Comparison of ENCODE assay signal across 1 cellular context in the genomic region with DNA sequence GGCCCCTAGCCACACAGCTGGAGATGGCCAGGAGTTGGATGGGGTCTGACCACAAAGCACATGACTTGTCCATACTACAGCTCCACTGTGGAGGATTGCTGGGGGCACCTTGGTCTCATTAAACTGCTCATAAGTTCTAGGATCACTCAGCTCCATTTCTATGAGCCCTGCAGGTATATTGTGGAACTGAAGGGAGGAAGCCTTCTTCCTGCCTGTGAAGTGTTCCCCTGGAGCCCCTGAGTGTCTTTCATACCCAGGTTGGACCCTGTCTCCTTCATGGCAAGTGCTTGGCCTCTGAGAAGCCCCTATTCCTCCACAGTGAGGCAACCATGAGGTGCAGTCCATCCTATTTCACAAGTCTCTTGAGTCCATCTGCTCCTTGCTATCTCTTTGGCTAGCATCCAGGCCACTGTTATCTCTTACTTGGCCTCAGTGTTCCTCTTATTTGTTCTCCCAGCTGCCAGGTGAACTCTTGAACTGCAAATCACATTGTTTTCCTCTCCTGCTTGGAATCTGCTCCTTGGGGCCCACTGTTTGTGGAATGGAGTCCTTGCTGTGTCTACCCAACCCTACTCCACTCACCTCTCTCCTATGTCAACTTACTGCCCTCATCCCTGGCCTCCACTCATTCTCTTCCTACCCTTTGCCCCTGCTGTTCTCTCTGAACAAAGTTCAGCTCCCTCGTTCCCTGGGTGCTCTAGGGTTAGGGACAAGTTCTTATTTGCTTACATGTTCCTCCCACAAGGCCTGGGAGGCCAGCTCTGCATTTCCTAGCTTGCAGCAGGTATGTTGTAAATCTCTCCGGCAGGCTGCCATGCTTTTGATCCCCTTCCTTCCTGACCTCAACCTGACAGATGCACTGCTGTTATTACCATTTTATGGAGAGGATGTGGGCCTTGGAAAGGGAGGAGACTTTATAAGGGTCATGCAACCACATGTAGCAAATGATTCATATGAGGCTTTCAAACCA.
TF ChIP-seq lines count a peak whose summit lies in the region.

No MANE protein-coding gene starts in this region.

TF ChIP-seq in HepG2, 621 proteins besides CTCF, POLR2A, EP300 and RAD21 (continued from another document):
- TF ChIP-seq, protein P1, sequence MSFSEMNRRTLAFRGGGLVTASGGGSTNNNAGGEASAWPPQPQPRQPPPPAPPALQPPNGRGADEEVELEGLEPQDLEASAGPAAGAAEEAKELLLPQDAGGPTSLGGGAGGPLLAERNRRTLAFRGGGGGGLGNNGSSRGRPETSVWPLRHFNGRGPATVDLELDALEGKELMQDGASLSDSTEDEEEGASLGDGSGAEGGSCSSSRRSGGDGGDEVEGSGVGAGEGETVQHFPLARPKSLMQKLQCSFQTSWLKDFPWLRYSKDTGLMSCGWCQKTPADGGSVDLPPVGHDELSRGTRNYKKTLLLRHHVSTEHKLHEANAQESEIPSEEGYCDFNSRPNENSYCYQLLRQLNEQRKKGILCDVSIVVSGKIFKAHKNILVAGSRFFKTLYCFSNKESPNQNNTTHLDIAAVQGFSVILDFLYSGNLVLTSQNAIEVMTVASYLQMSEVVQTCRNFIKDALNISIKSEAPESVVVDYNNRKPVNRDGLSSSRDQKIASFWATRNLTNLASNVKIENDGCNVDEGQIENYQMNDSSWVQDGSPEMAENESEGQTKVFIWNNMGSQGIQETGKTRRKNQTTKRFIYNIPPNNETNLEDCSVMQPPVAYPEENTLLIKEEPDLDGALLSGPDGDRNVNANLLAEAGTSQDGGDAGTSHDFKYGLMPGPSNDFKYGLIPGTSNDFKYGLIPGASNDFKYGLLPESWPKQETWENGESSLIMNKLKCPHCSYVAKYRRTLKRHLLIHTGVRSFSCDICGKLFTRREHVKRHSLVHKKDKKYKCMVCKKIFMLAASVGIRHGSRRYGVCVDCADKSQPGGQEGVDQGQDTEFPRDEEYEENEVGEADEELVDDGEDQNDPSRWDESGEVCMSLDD (CRISPR knock-in tag; IDR thresholded peaks at IDR 0.05; ENCODE audit: borderline replicate concordance): no peak
- 0 out of 2 replicates have a peak, but pooled peaks have one; percentile 38 for TF ChIP-seq CCDC6 (CRISPR knock-in tag; IDR thresholded peaks at IDR 0.05)
- peak; percentile 91 for TF ChIP-seq GFI1 (CRISPR knock-in tag; IDR thresholded peaks at IDR 0.05; ENCODE audit: borderline replicate concordance)
- 0 out of 2 replicates have a peak, but pooled peaks have one; percentile 24 for TF ChIP-seq HMG20B (CRISPR knock-in tag; conservative IDR thresholded peaks at IDR 0.05)
- TF ChIP-seq SRY (CRISPR knock-in tag; IDR thresholded peaks at IDR 0.05): no peak
- no peak for TF ChIP-seq SMYD3 (CRISPR knock-in tag; IDR thresholded peaks at IDR 0.05)
- TF ChIP-seq HNRNPL (IDR thresholded peaks at IDR 0.05; ENCODE audit: low read depth, low read length): no peak
- TF ChIP-seq KMT2A (CRISPR knock-in tag; IDR thresholded peaks at IDR 0.05): peak; percentile 55; the same call in 1 of the 2 replicates
- TF ChIP-seq TCF7 (IDR thresholded peaks at IDR 0.05; ENCODE audit: low read depth): 0 out of 2 replicates have a peak, but pooled peaks have one; percentile 11
- peak; percentile 97 for TF ChIP-seq SOX13 (IDR thresholded peaks at IDR 0.05)
- peak in 1 of 2 experiments; percentile 97; a peak in 2 of 4 replicates for TF ChIP-seq SOX13 (CRISPR knock-in tag; conservative IDR thresholded peaks at IDR 0.05 in 1 of 2, IDR thresholded peaks at IDR 0.05 in 1 of 2)
- peak; percentile 59; the same call in 1 of the 2 replicates for TF ChIP-seq MYC (CRISPR knock-in tag; IDR thresholded peaks at IDR 0.05; ENCODE audit: borderline replicate concordance)
- peak; percentile 68 for TF ChIP-seq ELF3 (CRISPR knock-in tag; IDR thresholded peaks at IDR 0.05)
- no peak; the same call in 1 of the 2 replicates for TF ChIP-seq ZNF558 (CRISPR knock-in tag; IDR thresholded peaks at IDR 0.05; ENCODE audit: borderline replicate concordance)
- 0 out of 2 replicates have a peak, but pooled peaks have one; percentile 45 for TF ChIP-seq ZFP41 (CRISPR knock-in tag; IDR thresholded peaks at IDR 0.05; ENCODE audit: borderline replicate concordance)
- TF ChIP-seq ZNF432 (CRISPR knock-in tag; IDR thresholded peaks at IDR 0.05; ENCODE audit: borderline replicate concordance): no peak
- 0 out of 2 replicates have a peak, but pooled peaks have one; percentile 32 for TF ChIP-seq ZNF430 (CRISPR knock-in tag; IDR thresholded peaks at IDR 0.05)
- 0 out of 2 replicates have a peak, but pooled peaks have one; percentile 64 for TF ChIP-seq SIN3A (IDR thresholded peaks at IDR 0.05; ENCODE audit: borderline replicate concordance, low read depth, low read length)
- TF ChIP-seq ZNF841 (CRISPR knock-in tag; IDR thresholded peaks at IDR 0.05; ENCODE audit: borderline replicate concordance): peak; percentile 26; the same call in 1 of the 2 replicates
- TF ChIP-seq MTF2 (CRISPR knock-in tag; IDR thresholded peaks at IDR 0.05; ENCODE audit: borderline replicate concordance): no peak
- TF ChIP-seq ZNF83 (CRISPR knock-in tag; IDR thresholded peaks at IDR 0.05; ENCODE audit: borderline replicate concordance): no peak
- TF ChIP-seq, protein P2, sequence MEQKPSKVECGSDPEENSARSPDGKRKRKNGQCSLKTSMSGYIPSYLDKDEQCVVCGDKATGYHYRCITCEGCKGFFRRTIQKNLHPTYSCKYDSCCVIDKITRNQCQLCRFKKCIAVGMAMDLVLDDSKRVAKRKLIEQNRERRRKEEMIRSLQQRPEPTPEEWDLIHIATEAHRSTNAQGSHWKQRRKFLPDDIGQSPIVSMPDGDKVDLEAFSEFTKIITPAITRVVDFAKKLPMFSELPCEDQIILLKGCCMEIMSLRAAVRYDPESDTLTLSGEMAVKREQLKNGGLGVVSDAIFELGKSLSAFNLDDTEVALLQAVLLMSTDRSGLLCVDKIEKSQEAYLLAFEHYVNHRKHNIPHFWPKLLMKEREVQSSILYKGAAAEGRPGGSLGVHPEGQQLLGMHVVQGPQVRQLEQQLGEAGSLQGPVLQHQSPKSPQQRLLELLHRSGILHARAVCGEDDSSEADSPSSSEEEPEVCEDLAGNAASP (CRISPR knock-in tag; IDR thresholded peaks at IDR 0.05; ENCODE audit: borderline replicate concordance): peak; percentile 96; the same call in 1 of the 2 replicates
- peak; percentile 42; the same call in 1 of the 2 replicates for TF ChIP-seq ARNT2 (CRISPR knock-in tag; IDR thresholded peaks at IDR 0.05; ENCODE audit: low read depth)
- no peak for TF ChIP-seq HMGA1 (CRISPR knock-in tag; conservative IDR thresholded peaks at IDR 0.05)
- TF ChIP-seq, protein P3, sequence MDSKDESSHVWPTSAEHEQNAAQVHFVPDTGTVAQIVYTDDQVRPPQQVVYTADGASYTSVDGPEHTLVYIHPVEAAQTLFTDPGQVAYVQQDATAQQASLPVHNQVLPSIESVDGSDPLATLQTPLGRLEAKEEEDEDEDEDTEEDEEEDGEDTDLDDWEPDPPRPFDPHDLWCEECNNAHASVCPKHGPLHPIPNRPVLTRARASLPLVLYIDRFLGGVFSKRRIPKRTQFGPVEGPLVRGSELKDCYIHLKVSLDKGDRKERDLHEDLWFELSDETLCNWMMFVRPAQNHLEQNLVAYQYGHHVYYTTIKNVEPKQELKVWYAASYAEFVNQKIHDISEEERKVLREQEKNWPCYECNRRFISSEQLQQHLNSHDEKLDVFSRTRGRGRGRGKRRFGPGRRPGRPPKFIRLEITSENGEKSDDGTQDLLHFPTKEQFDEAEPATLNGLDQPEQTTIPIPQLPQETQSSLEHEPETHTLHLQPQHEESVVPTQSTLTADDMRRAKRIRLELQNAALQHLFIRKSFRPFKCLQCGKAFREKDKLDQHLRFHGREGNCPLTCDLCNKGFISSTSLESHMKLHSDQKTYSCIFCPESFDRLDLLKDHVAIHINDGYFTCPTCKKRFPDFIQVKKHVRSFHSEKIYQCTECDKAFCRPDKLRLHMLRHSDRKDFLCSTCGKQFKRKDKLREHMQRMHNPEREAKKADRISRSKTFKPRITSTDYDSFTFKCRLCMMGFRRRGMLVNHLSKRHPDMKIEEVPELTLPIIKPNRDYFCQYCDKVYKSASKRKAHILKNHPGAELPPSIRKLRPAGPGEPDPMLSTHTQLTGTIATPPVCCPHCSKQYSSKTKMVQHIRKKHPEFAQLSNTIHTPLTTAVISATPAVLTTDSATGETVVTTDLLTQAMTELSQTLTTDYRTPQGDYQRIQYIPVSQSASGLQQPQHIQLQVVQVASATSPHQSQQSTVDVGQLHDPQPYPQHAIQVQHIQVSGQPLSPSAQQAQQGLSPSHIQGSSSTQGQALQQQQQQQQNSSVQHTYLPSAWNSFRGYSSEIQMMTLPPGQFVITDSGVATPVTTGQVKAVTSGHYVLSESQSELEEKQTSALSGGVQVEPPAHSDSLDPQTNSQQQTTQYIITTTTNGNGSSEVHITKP (CRISPR knock-in tag; IDR thresholded peaks at IDR 0.05; ENCODE audit: low read depth): peak; percentile 37; the same call in 1 of the 2 replicates
- peak; percentile 9; the same call in 1 of the 2 replicates for TF ChIP-seq NRL (CRISPR knock-in tag; IDR thresholded peaks at IDR 0.05; ENCODE audit: borderline replicate concordance)
- TF ChIP-seq MEF2D (CRISPR knock-in tag; IDR thresholded peaks at IDR 0.05): peak; percentile 58; the same call in 1 of the 2 replicates
- TF ChIP-seq ZNF567 (CRISPR knock-in tag; IDR thresholded peaks at IDR 0.05; ENCODE audit: borderline replicate concordance): no peak
- TF ChIP-seq LCORL (IDR thresholded peaks at IDR 0.05): 0 out of 2 replicates have a peak, but pooled peaks have one; percentile 40
- TF ChIP-seq LCORL (CRISPR knock-in tag; IDR thresholded peaks at IDR 0.05): peak; percentile 79
- no peak for TF ChIP-seq SP2 (CRISPR knock-in tag; IDR thresholded peaks at IDR 0.05)
- TF ChIP-seq ZNF629 (CRISPR knock-in tag; conservative IDR thresholded peaks at IDR 0.05): peak; percentile 91
- TF ChIP-seq, protein P4, sequence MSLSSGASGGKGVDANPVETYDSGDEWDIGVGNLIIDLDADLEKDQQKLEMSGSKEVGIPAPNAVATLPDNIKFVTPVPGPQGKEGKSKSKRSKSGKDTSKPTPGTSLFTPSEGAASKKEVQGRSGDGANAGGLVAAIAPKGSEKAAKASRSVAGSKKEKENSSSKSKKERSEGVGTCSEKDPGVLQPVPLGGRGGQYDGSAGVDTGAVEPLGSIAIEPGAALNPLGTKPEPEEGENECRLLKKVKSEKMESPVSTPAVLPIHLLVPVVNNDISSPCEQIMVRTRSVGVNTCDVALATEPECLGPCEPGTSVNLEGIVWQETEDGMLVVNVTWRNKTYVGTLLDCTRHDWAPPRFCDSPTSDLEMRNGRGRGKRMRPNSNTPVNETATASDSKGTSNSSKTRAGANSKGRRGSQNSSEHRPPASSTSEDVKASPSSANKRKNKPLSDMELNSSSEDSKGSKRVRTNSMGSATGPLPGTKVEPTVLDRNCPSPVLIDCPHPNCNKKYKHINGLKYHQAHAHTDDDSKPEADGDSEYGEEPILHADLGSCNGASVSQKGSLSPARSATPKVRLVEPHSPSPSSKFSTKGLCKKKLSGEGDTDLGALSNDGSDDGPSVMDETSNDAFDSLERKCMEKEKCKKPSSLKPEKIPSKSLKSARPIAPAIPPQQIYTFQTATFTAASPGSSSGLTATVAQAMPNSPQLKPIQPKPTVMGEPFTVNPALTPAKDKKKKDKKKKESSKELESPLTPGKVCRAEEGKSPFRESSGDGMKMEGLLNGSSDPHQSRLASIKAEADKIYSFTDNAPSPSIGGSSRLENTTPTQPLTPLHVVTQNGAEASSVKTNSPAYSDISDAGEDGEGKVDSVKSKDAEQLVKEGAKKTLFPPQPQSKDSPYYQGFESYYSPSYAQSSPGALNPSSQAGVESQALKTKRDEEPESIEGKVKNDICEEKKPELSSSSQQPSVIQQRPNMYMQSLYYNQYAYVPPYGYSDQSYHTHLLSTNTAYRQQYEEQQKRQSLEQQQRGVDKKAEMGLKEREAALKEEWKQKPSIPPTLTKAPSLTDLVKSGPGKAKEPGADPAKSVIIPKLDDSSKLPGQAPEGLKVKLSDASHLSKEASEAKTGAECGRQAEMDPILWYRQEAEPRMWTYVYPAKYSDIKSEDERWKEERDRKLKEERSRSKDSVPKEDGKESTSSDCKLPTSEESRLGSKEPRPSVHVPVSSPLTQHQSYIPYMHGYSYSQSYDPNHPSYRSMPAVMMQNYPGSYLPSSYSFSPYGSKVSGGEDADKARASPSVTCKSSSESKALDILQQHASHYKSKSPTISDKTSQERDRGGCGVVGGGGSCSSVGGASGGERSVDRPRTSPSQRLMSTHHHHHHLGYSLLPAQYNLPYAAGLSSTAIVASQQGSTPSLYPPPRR (CRISPR knock-in tag; IDR thresholded peaks at IDR 0.05; ENCODE audit: borderline replicate concordance): peak; percentile 75; the same call in 1 of the 2 replicates
- TF ChIP-seq RELA (CRISPR knock-in tag; IDR thresholded peaks at IDR 0.05): no peak
- TF ChIP-seq ZNF296 (CRISPR knock-in tag; conservative IDR thresholded peaks at IDR 0.05): no peak
- 0 out of 2 replicates have a peak, but pooled peaks have one; percentile 44 for TF ChIP-seq SMAD1 (CRISPR knock-in tag; IDR thresholded peaks at IDR 0.05; ENCODE audit: borderline replicate concordance, low read depth)
- TF ChIP-seq ZSCAN31 (CRISPR knock-in tag; IDR thresholded peaks at IDR 0.05; ENCODE audit: low read depth): peak; percentile 72; the same call in 1 of the 2 replicates
- TF ChIP-seq ZNF761 (CRISPR knock-in tag; conservative IDR thresholded peaks at IDR 0.05): peak; percentile 61; the same call in 1 of the 2 replicates
- TF ChIP-seq NR1H2 (CRISPR knock-in tag; IDR thresholded peaks at IDR 0.05; ENCODE audit: borderline replicate concordance, low read depth): no peak
- peak; percentile 93 for TF ChIP-seq MTA1 (CRISPR knock-in tag; IDR thresholded peaks at IDR 0.05; ENCODE audit: borderline replicate concordance)
- TF ChIP-seq, protein P5, sequence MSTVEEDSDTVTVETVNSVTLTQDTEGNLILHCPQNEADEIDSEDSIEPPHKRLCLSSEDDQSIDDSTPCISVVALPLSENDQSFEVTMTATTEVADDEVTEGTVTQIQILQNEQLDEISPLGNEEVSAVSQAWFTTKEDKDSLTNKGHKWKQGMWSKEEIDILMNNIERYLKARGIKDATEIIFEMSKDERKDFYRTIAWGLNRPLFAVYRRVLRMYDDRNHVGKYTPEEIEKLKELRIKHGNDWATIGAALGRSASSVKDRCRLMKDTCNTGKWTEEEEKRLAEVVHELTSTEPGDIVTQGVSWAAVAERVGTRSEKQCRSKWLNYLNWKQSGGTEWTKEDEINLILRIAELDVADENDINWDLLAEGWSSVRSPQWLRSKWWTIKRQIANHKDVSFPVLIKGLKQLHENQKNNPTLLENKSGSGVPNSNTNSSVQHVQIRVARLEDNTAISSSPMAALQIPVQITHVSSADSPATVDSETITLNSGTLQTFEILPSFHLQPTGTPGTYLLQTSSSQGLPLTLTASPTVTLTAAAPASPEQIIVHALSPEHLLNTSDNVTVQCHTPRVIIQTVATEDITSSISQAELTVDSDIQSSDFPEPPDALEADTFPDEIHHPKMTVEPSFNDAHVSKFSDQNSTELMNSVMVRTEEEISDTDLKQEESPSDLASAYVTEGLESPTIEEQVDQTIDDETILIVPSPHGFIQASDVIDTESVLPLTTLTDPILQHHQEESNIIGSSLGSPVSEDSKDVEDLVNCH (CRISPR knock-in tag; IDR thresholded peaks at IDR 0.05): no peak
- no peak for TF ChIP-seq SMAD3 (CRISPR knock-in tag; IDR thresholded peaks at IDR 0.05)
